ENCODE assay signal across 14 cellular contexts in genomic region chr7:132783824-132784223, GRCh38.
A peak's percentile ranks its signal among the peaks of the same experiment; 100 is the strongest.
DNase-seq lines count a peak whose midpoint lies in the region; FAIRE-seq and TF ChIP-seq lines count a peak whose summit lies in the region.
"Had no signal": no experiment of that assay in that cellular context is flagged by ENCODE, and none has a peak within 500 bp of the region (broad histone marks: within the 10 kb centered on the region; RNA-seq: fewer than 3 reads in every experiment).

No MANE protein-coding gene starts in this region.

- in situ Hi-C loops in G401 (cut with HindIII; ENCODE audit: low sequenced_read_pairs), result no loop called here

- POLR2A ChIA-PET in A673 (lab: Charles Lee; ENCODE audit: low non-redundant PET), result interaction anchor here (0.6 kb wide), 1 partner anchor 61 kb away, joined by 3 read pairs; no protein-coding TSS in a partner anchor
- POLR2A ChIA-PET in RWPE1 (lab: Yijun Ruan, JAX; ENCODE audit: low non-redundant PET), result no interaction called here

- no TSS peak for BruUV-seq in A673 (replicated peaks; lab: Mats Ljungman, UMichigan)

- FAIRE-seq in H54 (lab: Jason Lieb, UNC), result peak; percentile 95

- H3K27ac ChIP-seq in A673 (ENCODE audit: low read depth, low read length, poor library complexity, severe bottlenecking), result no peak overlapping the region
- H3K27ac ChIP-seq in RWPE1, result peak overlapping the region; percentile 50; the same call in 1 of the 2 replicates
- H3K27ac ChIP-seq: lower lobe of right lung, PC-9, suprapubic skin had no signal

- no peaks in the 10 kb centered on the region for H3K36me3 ChIP-seq in A673 (ENCODE audit: insufficient read depth, low read length, poor library complexity, severe bottlenecking)
- H3K36me3 ChIP-seq in H7 (replicated peaks; ENCODE audit: control insufficient read depth, insufficient read depth, low read length), result no peaks in the 10 kb centered on the region; the same call in 1 of the 2 replicates

- TF ChIP-seq CTCF in A673 (conservative IDR thresholded peaks at IDR 0.05; ENCODE audit: low read depth, low read length) (no peak), RWPE1 (conservative IDR thresholded peaks at IDR 0.05; ENCODE audit: low read depth) (no peak), fibroblast of the aortic adventitia (IDR thresholded peaks at IDR 0.05; ENCODE audit: insufficient read depth, low read length) (no peak)

- H3K4me1 ChIP-seq in A673 (ENCODE audit: insufficient read depth, low read length, poor library complexity, severe bottlenecking), result no peaks in the 10 kb centered on the region
- H3K4me1 ChIP-seq: lower lobe of right lung, suprapubic skin had no signal

- no peak for TF ChIP-seq POLR2A in H54 (IDR thresholded peaks at IDR 0.05; ENCODE audit: low read depth, low read length)

- no peak overlapping the region for H3K4me3 ChIP-seq in A673 (ENCODE audit: low read depth, low read length, poor library complexity, severe bottlenecking)
- H3K4me3 ChIP-seq in fibroblast of the aortic adventitia (ENCODE audit: low read depth, low read length), result no peak overlapping the region
- H3K4me3 ChIP-seq in H7 (ENCODE audit: insufficient read depth, low read depth, low read length), result no peak overlapping the region
- H3K4me3 ChIP-seq: lower lobe of right lung, PC-9, suprapubic skin had no signal

- no peaks in the 10 kb centered on the region for H3K27me3 ChIP-seq in A673 (replicated peaks; ENCODE audit: insufficient read depth, low read depth, low read length, poor library complexity)
- no peaks in the 10 kb centered on the region for H3K27me3 ChIP-seq in H7 (ENCODE audit: control insufficient read depth, insufficient read depth, low read length)
- H3K27me3 ChIP-seq: suprapubic skin had no signal

- peak; percentile 12 for DNase-seq in A673 (ENCODE audit: low spot score)
- peak; percentile 60 for DNase-seq in H54 (ENCODE audit: insufficient read length, low spot score)
- peak; percentile 79 for DNase-seq in RWPE1 (ENCODE audit: low spot score)
- DNase-seq in fibroblast of the aortic adventitia (ENCODE audit: low read depth), result peak; percentile 79
- no peak for DNase-seq in activated CD8-positive, alpha-beta memory T cell treated with anti-CD3 and anti-CD28 coated beads, Interleukin-2, amount 50 U/mL, for 4 hours
- no peak for DNase-seq in H7
- DNase-seq in G401 (ENCODE audit: low spot score), result no peak
- DNase-seq in stimulated activated CD4-positive, alpha-beta T cell treated with anti-CD3 and anti-CD28 coated beads, Interleukin-2, amount 100 ng/mL, for 24 hours, result no peak
- DNase-seq: activated CD4-positive, CD25-positive, alpha-beta regulatory T cell; Calu3; KBM-7; lower lobe of right lung had no signal

- intact Hi-C loops in A673 (cut with micrococcal nuclease; ENCODE audit: unreplicated experiment), result no loop called here

- H3K9me3 ChIP-seq in A673 (ENCODE audit: low read depth, low read length, poor library complexity, severe bottlenecking), result no peaks in the 10 kb centered on the region
- H3K9me3 ChIP-seq: lower lobe of right lung, suprapubic skin had no signal

- CTCF ChIA-PET in A673 (lab: Charles Lee) (no interaction called here), RWPE1 (lab: Yijun Ruan, JAX) (no interaction called here)

Comparison
In these comparisons a context has a peak if more than half of its experiments do, and no peak if none do; other contexts are left out.
1. DNase-seq: peak in A673 (single experiment), H54 (single experiment), RWPE1 (single experiment) and fibroblast of the aortic adventitia (single experiment); none in activated CD8-positive, alpha-beta memory T cell treated with anti-CD3 and anti-CD28 coated beads, Interleukin-2, amount 50 U/mL, for 4 hours (single experiment), H7 (single experiment), G401 (single experiment) and stimulated activated CD4-positive, alpha-beta T cell treated with anti-CD3 and anti-CD28 coated beads, Interleukin-2, amount 100 ng/mL, for 24 hours (0 of 2).